ENCODE assay signal across 23 cellular contexts in the genomic region with DNA sequence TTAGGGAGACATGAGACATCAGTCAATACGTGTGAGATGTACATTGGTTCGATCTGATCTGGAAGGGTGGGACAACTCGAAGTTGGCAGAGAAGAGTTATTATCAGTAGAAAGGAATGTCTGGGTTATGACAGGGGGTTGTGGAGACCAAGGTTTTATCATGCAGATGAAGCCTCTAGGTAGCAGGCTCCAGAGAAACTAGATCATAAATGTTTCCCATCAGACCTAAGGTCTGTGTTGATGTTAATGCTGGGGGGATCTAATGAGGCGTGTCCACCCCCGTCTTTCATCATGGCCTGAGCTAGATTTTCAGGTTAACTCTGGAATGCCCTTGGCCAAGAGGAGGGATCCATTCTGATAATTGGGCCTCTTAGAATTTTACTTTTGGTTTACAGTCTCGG.
DNase-seq lines count a peak whose midpoint lies in the region; FAIRE-seq and TF ChIP-seq lines count a peak whose summit lies in the region.
"Had no signal": no experiment of that assay in that cellular context is flagged by ENCODE, and none has a peak within 500 bp of the region (broad histone marks: within the 10 kb centered on the region; RNA-seq: fewer than 3 reads in every experiment).

No MANE protein-coding gene starts in this region.

- H3K27ac Mint-ChIP-seq in MCF 10A (ENCODE audit: low read depth, unreplicated experiment) (peak overlapping the region; percentile 31), type B pancreatic cell (peak overlapping the region; percentile 85)
- H3K27ac Mint-ChIP-seq: activated naive CD8-positive, alpha-beta T cell treated with anti-CD3 and anti-CD28 coated beads, Interleukin-2, amount 50 U/mL, for 24 hours; CD4-positive, alpha-beta T cell had no signal

- intact Hi-C loops in MCF 10A (cut with micrococcal nuclease) = no loop called here
- intact Hi-C loops in breast epithelium (cut with DNase I; ENCODE audit: low total_unique reads) = no loop called here

- no peaks in the 10 kb centered on the region for H3K27me3 ChIP-seq in breast epithelium
- no peaks in the 10 kb centered on the region for H3K27me3 ChIP-seq in hepatocyte
- H3K27me3 ChIP-seq: ovary, spleen had no signal

- no peak for FAIRE-seq in RCC 7860 (lab: Jason Lieb, UNC)
- FAIRE-seq: A204.1, endothelial cell of umbilical vein, islet of Langerhans, TTC549 had no signal

- no peaks in the 10 kb centered on the region for H3K9me2 ChIP-seq in hepatocyte (replicated peaks; ENCODE audit: insufficient read depth)

- no peaks in the 10 kb centered on the region for H3K9me3 Mint-ChIP-seq in MCF 10A (ENCODE audit: unreplicated experiment)
- H3K9me3 Mint-ChIP-seq in type B pancreatic cell = peaks cover 4% of the 10 kb centered on the region
- H3K9me3 Mint-ChIP-seq: central memory CD8-positive, alpha-beta T cell had no signal

- POLR2A ChIA-PET in MCF 10A (lab: Yijun Ruan, JAX) = interaction anchor here (0.7 to 1.2 kb wide), 6 partner anchors 44 to 302 kb away, joined by 3 to 5 read pairs (median 3); no protein-coding TSS in a partner anchor

- H3K27ac ChIP-seq in breast epithelium (no peak overlapping the region), hepatocyte (peak overlapping the region; percentile 62)
- H3K27ac ChIP-seq: ovary had no signal

- peaks cover 0 to 6% of the 10 kb centered on the region in 2 donors for H3K9me3 ChIP-seq in breast epithelium
- no peaks in the 10 kb centered on the region for H3K9me3 ChIP-seq in hepatocyte (ENCODE audit: low read depth)
- H3K9me3 ChIP-seq: HAP-1, ovary had no signal

- CTCF ChIA-PET in MCF 10A (lab: Yijun Ruan, JAX) = interaction anchor here (1.1 kb wide), 1 partner anchor 15 kb away, joined by 4 read pairs; no protein-coding TSS in a partner anchor

- no peaks in the 10 kb centered on the region for H3K27me3 Mint-ChIP-seq in MCF 10A (ENCODE audit: insufficient read depth, unreplicated experiment)
- no peaks in the 10 kb centered on the region for H3K27me3 Mint-ChIP-seq in type B pancreatic cell
- H3K27me3 Mint-ChIP-seq: activated naive CD8-positive, alpha-beta T cell treated with anti-CD3 and anti-CD28 coated beads, Interleukin-2, amount 50 U/mL, for 24 hours; CD4-positive, alpha-beta T cell; central memory CD8-positive, alpha-beta T cell had no signal

- peak overlapping the region; percentile 36 for H3K4me2 ChIP-seq in hepatocyte

- no peak for TF ChIP-seq POLR2A in breast epithelium (IDR thresholded peaks at IDR 0.05)

- H3K79me2 ChIP-seq in hepatocyte = no peaks in the 10 kb centered on the region

- H3K4me3 Mint-ChIP-seq in MCF 10A (ENCODE audit: unreplicated experiment) = no peak overlapping the region
- H3K4me3 Mint-ChIP-seq in type B pancreatic cell = peak overlapping the region; percentile 6
- H3K4me3 Mint-ChIP-seq: activated naive CD8-positive, alpha-beta T cell treated with anti-CD3 and anti-CD28 coated beads, Interleukin-2, amount 50 U/mL, for 24 hours; CD4-positive, alpha-beta T cell; central memory CD8-positive, alpha-beta T cell had no signal

- no peak for TF ChIP-seq CTCF in MCF 10A (IDR thresholded peaks at IDR 0.05; ENCODE audit: unreplicated experiment)
- TF ChIP-seq CTCF in breast epithelium (IDR thresholded peaks at IDR 0.05) = no peak
- TF ChIP-seq CTCF in hepatocyte (IDR thresholded peaks at IDR 0.05; ENCODE audit: poor library complexity) = no peak
- TF ChIP-seq CTCF in type B pancreatic cell (conservative IDR thresholded peaks at IDR 0.05) = no peak

- WGBS in hepatocyte (ENCODE audit: low lambda C conversion rate, missing lambda C conversion rate) = 74% methylated on average over 6 of the region's 6 CpGs

- H3K4me1 ChIP-seq in breast epithelium (no peaks in the 10 kb centered on the region), hepatocyte (ENCODE audit: insufficient read depth) (peaks cover 10% of the 10 kb centered on the region)

- H3K36me3 ChIP-seq in breast epithelium (no peaks in the 10 kb centered on the region), hepatocyte (replicated peaks; ENCODE audit: insufficient read depth, low read depth) (no peaks in the 10 kb centered on the region)
- H3K36me3 ChIP-seq: HAP-1, ovary, spleen had no signal

- DNase-seq in MCF 10A (ENCODE audit: unreplicated experiment) (no peak), breast epithelium (ENCODE audit: low spot score in 2 of 2) (no peak), RCC 7860 (ENCODE audit: low spot score) (peak; percentile 89), hepatocyte (ENCODE audit: low spot score) (no peak), type B pancreatic cell (ENCODE audit: extremely low spot score, unreplicated experiment) (no peak), cerebellum (ENCODE audit: low spot score) (no peak)
- DNase-seq in activated CD4-positive, alpha-beta T cell treated with anti-CD3 and anti-CD28 coated beads for 48 hours = no peak
- no peak for DNase-seq in activated effector memory CD4-positive, alpha-beta T cell treated with Interleukin-2 at 50 U/mL for 16 hours
- DNase-seq: activated CD4-positive, alpha-beta T cell treated with anti-CD3 and anti-CD28 coated beads, Interleukin-2, amount 50 U/mL, for 48 hours; activated naive CD8-positive, alpha-beta T cell treated with anti-CD3 and anti-CD28 coated beads, Interleukin-2, amount 50 U/mL, for 24 hours; CD4-positive, alpha-beta T cell; glutamatergic neuron; KG1; NCI-H1417; ovary; spleen; stimulated activated naive CD8-positive, alpha-beta T cell treated with anti-CD3 and anti-CD28 coated beads, Interleukin-15, Interleukin-2, amounts not matched to agents 100 U/mL and 50 U/mL, for 24 hours had no signal

- H3K4me1 Mint-ChIP-seq in MCF 10A (ENCODE audit: insufficient read depth, unreplicated experiment) (peaks cover 23% of the 10 kb centered on the region), type B pancreatic cell (ENCODE audit: unreplicated experiment) (peaks cover 25% of the 10 kb centered on the region)
- H3K4me1 Mint-ChIP-seq: activated naive CD8-positive, alpha-beta T cell treated with anti-CD3 and anti-CD28 coated beads, Interleukin-2, amount 50 U/mL, for 24 hours; central memory CD8-positive, alpha-beta T cell had no signal

- no peaks in the 10 kb centered on the region for H4K20me1 ChIP-seq in hepatocyte (ENCODE audit: insufficient read depth, poor library complexity, severe bottlenecking)

- no peaks in the 10 kb centered on the region for H3K36me3 Mint-ChIP-seq in MCF 10A (ENCODE audit: insufficient read depth, unreplicated experiment)
- no peaks in the 10 kb centered on the region for H3K36me3 Mint-ChIP-seq in type B pancreatic cell

- H3K4me3 ChIP-seq in breast epithelium (no peak overlapping the region), hepatocyte (no peak overlapping the region)
- H3K4me3 ChIP-seq: HAP-1, ovary, spleen had no signal

- H2AFZ ChIP-seq in hepatocyte = no peak overlapping the region

- BruUV-seq in MCF 10A (replicated peaks; lab: Mats Ljungman, UMichigan) = no TSS peak
